27 cellular contexts compared by ENCODE assay signal in the genomic region with DNA sequence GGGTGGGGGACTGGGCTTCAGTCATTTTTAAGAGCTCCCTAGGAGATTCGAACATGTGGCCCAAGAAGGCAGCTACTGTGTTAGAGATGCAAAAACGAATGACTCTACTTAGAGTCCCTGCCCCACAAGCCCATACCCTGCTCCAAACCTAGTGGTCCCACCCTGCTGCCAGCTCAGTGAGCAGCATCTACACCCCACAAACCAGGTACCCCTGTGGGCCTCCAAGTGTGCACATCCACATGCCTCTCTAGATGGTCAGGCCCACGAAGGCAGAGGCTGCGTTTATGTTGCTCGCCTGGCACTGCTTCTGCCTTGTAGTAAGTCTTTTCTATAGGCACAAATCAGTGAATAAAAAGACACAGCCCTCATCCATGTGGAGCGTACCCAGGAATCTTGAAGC.
"Had no signal": no experiment of that assay in that cellular context is flagged by ENCODE, and none has a peak within 500 bp of the region (broad histone marks: within the 10 kb centered on the region; RNA-seq: fewer than 3 reads in every experiment).

No MANE protein-coding gene starts in this region.

- ATAC-seq: natural killer cell; stimulated activated naive B cell treated with anti-CD40 and anti-IgM and Interleukin-4, amounts not matched to agents 10 μg/mL and 1 μg/mL and 100 μg/mL, for 72 hours; stimulated activated naive CD8-positive, alpha-beta T cell treated with anti-CD3 and anti-CD28 coated beads, Interleukin-15, Interleukin-2, amounts not matched to agents 100 U/mL and 50 U/mL, for 24 hours had no signal

- FAIRE-seq: islet of Langerhans had no signal

- H3K9me3 ChIP-seq: left ventricle myocardium inferior, neutrophil, ovary, right atrium auricular region, right lobe of liver, stomach, thoracic aorta, tibial artery, uterus had no signal

- H3K4me1 Mint-ChIP-seq: immature natural killer cell; mesothelial cell of epicardium; naive B cell; nephron progenitor cell; neural progenitor cell; stimulated activated naive B cell treated with anti-CD40 and anti-IgM and Interleukin-4, amounts not matched to agents 10 μg/mL and 1 μg/mL and 100 μg/mL, for 72 hours had no signal

- DNase-seq: hippocampal formation; immature natural killer cell; left ventricle myocardium inferior; mesendoderm; naive B cell; natural killer cell; nephron progenitor cell; ovary; right lobe of liver; stimulated activated CD4-positive, alpha-beta T cell treated with anti-CD3 and anti-CD28 coated beads, Interleukin-1b, Interleukin-23, amount 100 ng/mL, for 48 hours; stimulated activated CD4-positive, alpha-beta T cell treated with anti-CD3 and anti-CD28 coated beads, Interleukin-2, amount 100 ng/mL, for 48 hours; stimulated activated CD4-positive, alpha-beta T cell treated with anti-CD3 and anti-CD28 coated beads, Interleukin-4, amount 100 ng/mL, for 4 hours; stimulated activated CD8-positive, alpha-beta memory T cell treated with anti-CD3 and anti-CD28 coated beads, Interleukin-4, amount 100 ng/mL, for 48 hours; stimulated activated naive B cell treated with anti-CD40 and anti-IgM and Interleukin-4, amounts not matched to agents 10 μg/mL and 1 μg/mL and 100 μg/mL, for 72 hours; stimulated activated naive CD8-positive, alpha-beta T cell treated with anti-CD3 and anti-CD28 coated beads, Interleukin-15, Interleukin-2, amounts not matched to agents 100 U/mL and 50 U/mL, for 24 hours; stomach; tibial artery; uterus had no signal

- H3K4me3 ChIP-seq: left ventricle myocardium inferior, lung, neural progenitor cell, ovary, right atrium auricular region, right lobe of liver, smooth muscle cell, stomach, thoracic aorta, tibial artery, uterus had no signal

- H3K36me3 ChIP-seq: left ventricle myocardium inferior, neural progenitor cell, neutrophil, ovary, right atrium auricular region, right lobe of liver, stomach, thoracic aorta, tibial artery, uterus had no signal

- H3K27ac Mint-ChIP-seq: immature natural killer cell; mesothelial cell of epicardium; naive B cell; natural killer cell; nephron progenitor cell; neural progenitor cell; progenitor cell of endocrine pancreas; stimulated activated naive B cell treated with anti-CD40 and anti-IgM and Interleukin-4, amounts not matched to agents 10 μg/mL and 1 μg/mL and 100 μg/mL, for 72 hours had no signal

- H3K27ac ChIP-seq: left ventricle myocardium inferior, neural progenitor cell, neutrophil, ovary, right atrium auricular region, right lobe of liver, stomach, thoracic aorta, tibial artery, uterus had no signal

- H3K9me3 Mint-ChIP-seq: mesothelial cell of epicardium, natural killer cell, nephron progenitor cell, neural progenitor cell had no signal

- H3K27me3 ChIP-seq: neural progenitor cell, ovary, right atrium auricular region, right lobe of liver, stomach, tibial artery, uterus had no signal

- H3K4me3 Mint-ChIP-seq: immature natural killer cell; mesothelial cell of epicardium; naive B cell; natural killer cell; nephron progenitor cell; neural progenitor cell; stimulated activated naive B cell treated with anti-CD40 and anti-IgM and Interleukin-4, amounts not matched to agents 10 μg/mL and 1 μg/mL and 100 μg/mL, for 72 hours had no signal

- H3K36me3 Mint-ChIP-seq: mesothelial cell of epicardium; naive B cell; natural killer cell; neural progenitor cell; stimulated activated naive B cell treated with anti-CD40 and anti-IgM and Interleukin-4, amounts not matched to agents 10 μg/mL and 1 μg/mL and 100 μg/mL, for 72 hours had no signal

- H3K4me1 ChIP-seq: neural progenitor cell, right lobe of liver, stomach, tibial artery, uterus had no signal
